8 cellular contexts compared by ENCODE assay signal in the genomic region with DNA sequence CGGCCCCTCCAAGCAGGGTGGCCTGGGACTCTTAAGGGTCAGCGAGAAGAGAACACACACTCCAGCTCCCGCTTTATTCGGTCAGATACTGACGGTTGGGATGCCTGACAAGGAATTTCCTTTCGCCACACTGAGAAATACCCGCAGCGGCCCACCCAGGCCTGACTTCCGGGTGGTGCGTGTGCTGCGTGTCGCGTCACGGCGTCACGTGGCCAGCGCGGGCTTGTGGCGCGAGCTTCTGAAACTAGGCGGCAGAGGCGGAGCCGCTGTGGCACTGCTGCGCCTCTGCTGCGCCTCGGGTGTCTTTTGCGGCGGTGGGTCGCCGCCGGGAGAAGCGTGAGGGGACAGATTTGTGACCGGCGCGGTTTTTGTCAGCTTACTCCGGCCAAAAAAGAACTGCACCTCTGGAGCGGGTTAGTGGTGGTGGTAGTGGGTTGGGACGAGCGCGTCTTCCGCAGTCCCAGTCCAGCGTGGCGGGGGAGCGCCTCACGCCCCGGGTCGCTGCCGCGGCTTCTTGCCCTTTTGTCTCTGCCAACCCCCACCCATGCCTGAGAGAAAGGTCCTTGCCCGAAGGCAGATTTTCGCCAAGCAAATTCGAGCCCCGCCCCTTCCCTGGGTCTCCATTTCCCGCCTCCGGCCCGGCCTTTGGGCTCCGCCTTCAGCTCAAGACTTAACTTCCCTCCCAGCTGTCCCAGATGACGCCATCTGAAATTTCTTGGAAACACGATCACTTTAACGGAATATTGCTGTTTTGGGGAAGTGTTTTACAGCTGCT. TPM values are rescaled to one million over a fixed set of nuclear protein-coding genes. Genes with fewer than 3 reads are reported as not detected.
DNase-seq lines count a peak whose midpoint lies in the region; ATAC-seq, FAIRE-seq and TF ChIP-seq lines count a peak whose summit lies in the region.

A gene with protein sequence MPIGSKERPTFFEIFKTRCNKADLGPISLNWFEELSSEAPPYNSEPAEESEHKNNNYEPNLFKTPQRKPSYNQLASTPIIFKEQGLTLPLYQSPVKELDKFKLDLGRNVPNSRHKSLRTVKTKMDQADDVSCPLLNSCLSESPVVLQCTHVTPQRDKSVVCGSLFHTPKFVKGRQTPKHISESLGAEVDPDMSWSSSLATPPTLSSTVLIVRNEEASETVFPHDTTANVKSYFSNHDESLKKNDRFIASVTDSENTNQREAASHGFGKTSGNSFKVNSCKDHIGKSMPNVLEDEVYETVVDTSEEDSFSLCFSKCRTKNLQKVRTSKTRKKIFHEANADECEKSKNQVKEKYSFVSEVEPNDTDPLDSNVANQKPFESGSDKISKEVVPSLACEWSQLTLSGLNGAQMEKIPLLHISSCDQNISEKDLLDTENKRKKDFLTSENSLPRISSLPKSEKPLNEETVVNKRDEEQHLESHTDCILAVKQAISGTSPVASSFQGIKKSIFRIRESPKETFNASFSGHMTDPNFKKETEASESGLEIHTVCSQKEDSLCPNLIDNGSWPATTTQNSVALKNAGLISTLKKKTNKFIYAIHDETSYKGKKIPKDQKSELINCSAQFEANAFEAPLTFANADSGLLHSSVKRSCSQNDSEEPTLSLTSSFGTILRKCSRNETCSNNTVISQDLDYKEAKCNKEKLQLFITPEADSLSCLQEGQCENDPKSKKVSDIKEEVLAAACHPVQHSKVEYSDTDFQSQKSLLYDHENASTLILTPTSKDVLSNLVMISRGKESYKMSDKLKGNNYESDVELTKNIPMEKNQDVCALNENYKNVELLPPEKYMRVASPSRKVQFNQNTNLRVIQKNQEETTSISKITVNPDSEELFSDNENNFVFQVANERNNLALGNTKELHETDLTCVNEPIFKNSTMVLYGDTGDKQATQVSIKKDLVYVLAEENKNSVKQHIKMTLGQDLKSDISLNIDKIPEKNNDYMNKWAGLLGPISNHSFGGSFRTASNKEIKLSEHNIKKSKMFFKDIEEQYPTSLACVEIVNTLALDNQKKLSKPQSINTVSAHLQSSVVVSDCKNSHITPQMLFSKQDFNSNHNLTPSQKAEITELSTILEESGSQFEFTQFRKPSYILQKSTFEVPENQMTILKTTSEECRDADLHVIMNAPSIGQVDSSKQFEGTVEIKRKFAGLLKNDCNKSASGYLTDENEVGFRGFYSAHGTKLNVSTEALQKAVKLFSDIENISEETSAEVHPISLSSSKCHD (N-terminal part only) (plus strand): TSS at position 254 of the 775 bp plus-strand sequence. CDS start 953 bp downstream, outside the sequence.
A gene with protein sequence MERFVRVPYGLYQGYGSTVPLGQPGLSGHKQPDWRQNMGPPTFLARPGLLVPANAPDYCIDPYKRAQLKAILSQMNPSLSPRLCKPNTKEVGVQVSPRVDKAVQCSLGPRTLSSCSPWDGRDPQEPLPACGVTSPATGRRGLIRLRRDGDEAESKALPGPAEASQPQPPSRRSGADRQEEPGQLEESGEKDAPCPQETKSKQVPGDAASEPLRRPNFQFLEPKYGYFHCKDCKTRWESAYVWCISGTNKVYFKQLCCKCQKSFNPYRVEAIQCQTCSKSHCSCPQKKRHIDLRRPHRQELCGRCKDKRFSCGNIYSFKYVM (minus strand): TSS at position 109 of the 775 bp plus-strand sequence. CDS start 3,438 bp downstream, outside the sequence.

- H3K27me3 ChIP-seq in A673 (replicated peaks; ENCODE audit: insufficient read depth, low read depth, low read length, poor library complexity) (no peaks in the 10 kb centered on the region), WERI-Rb-1 (ENCODE audit: insufficient read depth, low read depth, severe bottlenecking) (no peaks in the 10 kb centered on the region), breast epithelium (no peaks in the 10 kb centered on the region), small intestine (ENCODE audit: control insufficient read depth in 2 of 2, insufficient read depth in 2 of 2, low read length in 2 of 2) (no peaks in the 10 kb centered on the region)

- H3K4me3 ChIP-seq in A673 (ENCODE audit: low read depth, low read length, poor library complexity, severe bottlenecking) = peak within 1 kb of the TSS; percentile 66
- H3K4me3 ChIP-seq in WERI-Rb-1 (ENCODE audit: low read depth, low read length) = peak within 1 kb of the TSS; percentile 86
- H3K4me3 ChIP-seq in breast epithelium = peak within 1 kb of the TSS; percentile 59 to 79 (median 73)
- H3K4me3 ChIP-seq in small intestine (ENCODE audit: low read depth in 1 of 2, low read length in 2 of 2) = peak within 1 kb of the TSS; percentile 83 to 93

- TF ChIP-seq POLR2A in GM18526 (IDR thresholded peaks at IDR 0.05; ENCODE audit: extremely low read depth, insufficient read length) (peak; percentile 96), breast epithelium (IDR thresholded peaks at IDR 0.05) (peak; percentile 35)

- 0 to 1% (median 0%) methylated on average over 59 to 60 of the region's 60 CpGs for WGBS in small intestine, 3 donors

- TF ChIP-seq CTCF in A673 (conservative IDR thresholded peaks at IDR 0.05; ENCODE audit: low read depth, low read length) = no peak
- no peak for TF ChIP-seq CTCF in WERI-Rb-1 (IDR thresholded peaks at IDR 0.05; ENCODE audit: low read depth, low read length)
- TF ChIP-seq CTCF in breast epithelium (IDR thresholded peaks at IDR 0.05) = peak in 1 of 3 donors; percentile 5

- peak; percentile 84 for ATAC-seq in HG03060 (IDR thresholded peaks at IDR 0.05; ENCODE audit: low read depth, unreplicated experiment)

- peaks cover 25% of the 10 kb centered on the region for H3K36me3 ChIP-seq in A673 (ENCODE audit: insufficient read depth, low read length, poor library complexity, severe bottlenecking)
- H3K36me3 ChIP-seq in WERI-Rb-1 = peaks cover 11% of the 10 kb centered on the region
- H3K36me3 ChIP-seq in breast epithelium = no peaks in the 10 kb centered on the region
- no peaks in the 10 kb centered on the region for H3K36me3 ChIP-seq in small intestine (ENCODE audit: control insufficient read depth in 2 of 2, insufficient read depth in 2 of 2, low read length in 2 of 2)

- DNase-seq in A673 (ENCODE audit: low spot score) = peak; percentile 94
- DNase-seq in NCI-H2196 treated with DMSO at 0.1 percent for 48 hours (lab: John Stamatoyannopoulos, UW; ENCODE audit: unreplicated experiment) = peak; percentile 35
- DNase-seq in WERI-Rb-1 = peak; percentile 89
- peak; percentile 83 to 84 for DNase-seq in breast epithelium (ENCODE audit: low spot score in 2 of 2)
- DNase-seq in iPS-NIHi7 (ENCODE audit: extremely low spot score) = peak; percentile 85
- DNase-seq in small intestine = peak; percentile 89

- H3K27ac ChIP-seq in A673 (ENCODE audit: low read depth, low read length, poor library complexity, severe bottlenecking) (peak within 1 kb of the TSS; percentile 97), WERI-Rb-1 (peak within 1 kb of the TSS; percentile 99), breast epithelium (peak within 1 kb of the TSS; percentile 98 to 99), small intestine (ENCODE audit: low read depth in 1 of 2, low read length in 1 of 2) (peak within 1 kb of the TSS; percentile 95 to 99)

- H3K4me1 ChIP-seq in A673 (ENCODE audit: insufficient read depth, low read length, poor library complexity, severe bottlenecking) (peaks cover 7% of the 10 kb centered on the region), breast epithelium (no peaks in the 10 kb centered on the region), small intestine (ENCODE audit: control insufficient read depth in 2 of 2, insufficient read depth in 1 of 2, low read depth in 1 of 2, low read length in 1 of 2) (no peaks in the 10 kb centered on the region)

- CTCF ChIA-PET in A673 (lab: Charles Lee) = no interaction called here

- FAIRE-seq in small intestine (lab: Jason Lieb, UNC) = no peak

- no peaks in the 10 kb centered on the region for H3K9me3 ChIP-seq in A673 (ENCODE audit: low read depth, low read length, poor library complexity, severe bottlenecking)
- H3K9me3 ChIP-seq in WERI-Rb-1 (ENCODE audit: severe bottlenecking) = no peaks in the 10 kb centered on the region
- no peaks in the 10 kb centered on the region for H3K9me3 ChIP-seq in breast epithelium
- no peaks in the 10 kb centered on the region for H3K9me3 ChIP-seq in small intestine (ENCODE audit: control insufficient read depth, low read depth)

- POLR2A ChIA-PET in A673 (lab: Charles Lee; ENCODE audit: low non-redundant PET) = interaction anchor here (0.5 to 0.7 kb wide), 2 partner anchors 24 to 262 kb away, joined by 3 to 5 read pairs; no protein-coding TSS in a partner anchor

- intact Hi-C loops in A673 (cut with micrococcal nuclease; ENCODE audit: unreplicated experiment) = no loop called here
- intact Hi-C loops in breast epithelium (cut with DNase I; ENCODE audit: low total_unique reads) = loop anchor here (5.0 kb wide), 1 partner anchor 1372 kb away; no protein-coding TSS in a partner anchor

- no TSS peak for BruUV-seq in A673 (replicated peaks; lab: Mats Ljungman, UMichigan)

RNA-seq across cellular contexts. Expression of the first gene that starts in this region (rescaled TPM):
- total RNA-seq in A673 (2021) (35.9 and 47.2 TPM in 2 replicates), breast epithelium (1 to 10 TPM in 2 of 3 donors, under 1 TPM in 1; 0.98 to 3.5 (median 1.3) TPM)
- 1 to 10 TPM in 1 of 3 donors, under 1 TPM in 2; under 0.01 to 2.5 (median under 0.01) TPM for polyA plus RNA-seq in small intestine

RNA-seq across cellular contexts. Expression of the second gene that starts in this region (rescaled TPM):
- not detected in 2 replicates for total RNA-seq in A673 (2021)
- total RNA-seq in breast epithelium = not detected
- polyA plus RNA-seq in small intestine = not detected

Comparison
In these comparisons a context has a peak if more than half of its experiments do, and no peak if none do; other contexts are left out.
1. Peak in every context shown above with its lines: DNase-seq, ATAC-seq, H3K4me3 ChIP-seq and H3K27ac ChIP-seq.
2. DNase-seq: peak in every context shown above with its lines; median percentile 94 in A673; 89 in WERI-Rb-1; 89 in small intestine; 85 in iPS-NIHi7; 84 in breast epithelium; 35 in NCI-H2196 treated with DMSO at 0.1 percent for 48 hours.